In genomic region chr12:130649101-130649571, GRCh38 we compare ENCODE assay signal across 1 cellular context.
TF ChIP-seq lines count a peak whose summit lies in the region.

No MANE protein-coding gene starts in this region.

TF ChIP-seq in K562, 482 proteins besides CTCF, POLR2A, EP300 and RAD21 (continued from another document):
- TF ChIP-seq TGIF2 (CRISPR knock-in tag; IDR thresholded peaks at IDR 0.05) (no peak), CREB1 (IDR thresholded peaks at IDR 0.05) (no peak), CREB1 (CRISPR knock-in tag; IDR thresholded peaks at IDR 0.05) (no peak), PREB (CRISPR knock-in tag; IDR thresholded peaks at IDR 0.05) (no peak), MLLT1 (IDR thresholded peaks at IDR 0.05) (no peak), HMG20A (CRISPR knock-in tag; conservative IDR thresholded peaks at IDR 0.05) (no peak), DACH1 (IDR thresholded peaks at IDR 0.05; ENCODE audit: partially characterized antibody) (no peak), RAD51 (IDR thresholded peaks at IDR 0.05; ENCODE audit: borderline replicate concordance, low read depth) (peak; percentile 76; the same call in 1 of the 2 replicates), CREM (IDR thresholded peaks at IDR 0.05; ENCODE audit: low read depth) (no peak), ZFP91 (CRISPR knock-in tag; IDR thresholded peaks at IDR 0.05) (no peak), SNIP1 (IDR thresholded peaks at IDR 0.05; ENCODE audit: low read depth) (no peak), FOXP1 (CRISPR knock-in tag; IDR thresholded peaks at IDR 0.05) (no peak), USF1 (CRISPR knock-in tag; IDR thresholded peaks at IDR 0.05) (peak; percentile 85), ESRRA (IDR thresholded peaks at IDR 0.05; ENCODE audit: borderline replicate concordance, low read depth) (no peak), SETDB1 (IDR thresholded peaks at IDR 0.05; ENCODE audit: low read length) (no peak), ZNF311 (CRISPR knock-in tag; IDR thresholded peaks at IDR 0.05) (no peak), USF2 (CRISPR knock-in tag; IDR thresholded peaks at IDR 0.05) (peak; percentile 90), ZNF696 (CRISPR knock-in tag; conservative IDR thresholded peaks at IDR 0.05) (no peak), BMI1 (IDR thresholded peaks at IDR 0.05; ENCODE audit: low read length) (no peak), TCF15 (CRISPR knock-in tag; IDR thresholded peaks at IDR 0.05) (no peak), ZNF740 (CRISPR knock-in tag; IDR thresholded peaks at IDR 0.05) (no peak), ZNF740 (tag; IDR thresholded peaks at IDR 0.05) (no peak), ATF4 (CRISPR knock-in tag; IDR thresholded peaks at IDR 0.05) (no peak), NR2F6 (CRISPR knock-in tag; IDR thresholded peaks at IDR 0.05) (no peak), ZNF609 (CRISPR knock-in tag; IDR thresholded peaks at IDR 0.05; ENCODE audit: borderline replicate concordance) (no peak)
